20 cellular contexts compared by ENCODE assay signal in genomic region chr7:5286933-5287332, GRCh38. TPM values are rescaled to one million over a fixed set of nuclear protein-coding genes. Genes with fewer than 3 reads are reported as not detected.
DNase-seq lines count a peak whose midpoint lies in the region; ATAC-seq and TF ChIP-seq lines count a peak whose summit lies in the region.
"Had no signal": no experiment of that assay in that cellular context is flagged by ENCODE, and none has a peak within 500 bp of the region (broad histone marks: within the 10 kb centered on the region; RNA-seq: fewer than 3 reads in every experiment).

No MANE protein-coding gene starts in this region.

- H3K9me3 Mint-ChIP-seq in WTC11 (no peaks in the 10 kb centered on the region), endothelial cell (ENCODE audit: unreplicated experiment) (no peaks in the 10 kb centered on the region), neural progenitor cell (peaks cover 2% of the 10 kb centered on the region)
- H3K9me3 Mint-ChIP-seq: CD4-positive, alpha-beta memory T cell; HFFc6 had no signal

- ATAC-seq in WTC11 (no peak), HG03196 (IDR thresholded peaks at IDR 0.05; ENCODE audit: unreplicated experiment) (no peak)
- ATAC-seq: A549 had no signal

- no peak for TF ChIP-seq CTCF in WTC11 (IDR thresholded peaks at IDR 0.05)
- no peak for TF ChIP-seq CTCF in endothelial cell (IDR thresholded peaks at IDR 0.05; ENCODE audit: unreplicated experiment)
- TF ChIP-seq CTCF in neural progenitor cell (IDR thresholded peaks at IDR 0.05): no peak

- no peak overlapping the region for H3K9ac ChIP-seq in neural progenitor cell

- H3K27me3 Mint-ChIP-seq in WTC11 (ENCODE audit: low read depth) (peaks cover 15% of the 10 kb centered on the region), endothelial cell (ENCODE audit: unreplicated experiment) (no peaks in the 10 kb centered on the region), neural progenitor cell (ENCODE audit: insufficient read depth, low read depth) (no peaks in the 10 kb centered on the region)

- H2AFZ ChIP-seq in neural progenitor cell (replicated peaks): no peak overlapping the region

- no peaks in the 10 kb centered on the region for H3K9me3 ChIP-seq in neural progenitor cell (ENCODE audit: low read depth)
- H3K9me3 ChIP-seq: A549, BE2C, Caco-2, HAP-1 had no signal

- H3K4me1 ChIP-seq in neural progenitor cell: no peaks in the 10 kb centered on the region

- peaks cover 18% of the 10 kb centered on the region for H3K27me3 ChIP-seq in neural progenitor cell
- H3K27me3 ChIP-seq: BE2C had no signal

- H3K79me2 ChIP-seq in neural progenitor cell (ENCODE audit: low read depth): no peaks in the 10 kb centered on the region

- H3F3A ChIP-seq in neural progenitor cell (ENCODE audit: low read depth): peaks cover 4% of the 10 kb centered on the region

- peaks cover 25% of the 10 kb centered on the region for H4K20me1 ChIP-seq in neural progenitor cell (ENCODE audit: low read depth)

- H3K36me3 Mint-ChIP-seq in WTC11: no peaks in the 10 kb centered on the region
- H3K36me3 Mint-ChIP-seq in endothelial cell (ENCODE audit: low read depth, unreplicated experiment): no peaks in the 10 kb centered on the region
- no peaks in the 10 kb centered on the region for H3K36me3 Mint-ChIP-seq in neural progenitor cell
- H3K36me3 Mint-ChIP-seq: CD4-positive, alpha-beta memory T cell had no signal

- H3K27ac ChIP-seq in neural progenitor cell: no peak overlapping the region
- H3K27ac ChIP-seq: A549 had no signal

- H3K4me3 Mint-ChIP-seq in WTC11 (no peak overlapping the region), endothelial cell (ENCODE audit: unreplicated experiment) (no peak overlapping the region), neural progenitor cell (peak overlapping the region; percentile 7)
- H3K4me3 Mint-ChIP-seq: CD4-positive, alpha-beta memory T cell; HFFc6 had no signal

- CTCF ChIA-PET in WTC11 (lab: Charles Lee): interaction anchor here (1.1 to 1.8 kb wide), 2 partner anchors 46 to 47 kb away, joined by 6 to 10 read pairs; no protein-coding TSS in a partner anchor

- 0 out of 2 replicates have a peak, but pooled peaks cover 2% of the 10 kb centered on the region for H3K4me1 Mint-ChIP-seq in WTC11
- H3K4me1 Mint-ChIP-seq in endothelial cell (ENCODE audit: unreplicated experiment): no peaks in the 10 kb centered on the region
- H3K4me1 Mint-ChIP-seq in neural progenitor cell: peaks cover 3% of the 10 kb centered on the region
- H3K4me1 Mint-ChIP-seq: CD4-positive, alpha-beta memory T cell had no signal

- H3K4me3 ChIP-seq in neural progenitor cell: no peak overlapping the region
- H3K4me3 ChIP-seq: A549, HAP-1 had no signal

- POLR2A ChIA-PET in WTC11 (lab: Charles Lee): no interaction called here

- no peak overlapping the region for H3K4me2 ChIP-seq in neural progenitor cell
- H3K4me2 ChIP-seq: A549 had no signal

- H3K27ac Mint-ChIP-seq in WTC11: no peak overlapping the region
- H3K27ac Mint-ChIP-seq in endothelial cell (ENCODE audit: unreplicated experiment): peak overlapping the region; percentile 42
- H3K27ac Mint-ChIP-seq in neural progenitor cell: no peak overlapping the region
- H3K27ac Mint-ChIP-seq: CD4-positive, alpha-beta memory T cell; HFFc6 had no signal

- no peaks in the 10 kb centered on the region for H3K36me3 ChIP-seq in neural progenitor cell
- H3K36me3 ChIP-seq: HAP-1 had no signal

- DNase-seq in WTC11 (ENCODE audit: low spot score): no peak
- no peak for DNase-seq in endothelial cell (ENCODE audit: low spot score)
- DNase-seq in neural progenitor cell (ENCODE audit: low spot score): no peak
- DNase-seq in hippocampal formation (lab: John Stamatoyannopoulos, UW): no peak
- DNase-seq in stimulated activated CD4-positive, alpha-beta T cell treated with anti-CD3 and anti-CD28 coated beads, Interleukin-4, amount 100 ng/mL, for 1 hour: no peak
- DNase-seq in COR-L47 (lab: John Stamatoyannopoulos, UW): no peak
- DNase-seq: 8988T; ACHN; AML-193; BE2C; C1 segment of cervical spinal cord; Caco-2; CD4-positive, alpha-beta memory T cell; DMS153; DND-41; GOT3; HFFc6 had no signal

TF ChIP-seq in WTC11, 78 proteins besides CTCF, POLR2A, EP300 and RAD21:
- TF ChIP-seq ZNF121 (CRISPR knock-in tag; IDR thresholded peaks at IDR 0.05) (peak; percentile 78), IRF1 (CRISPR knock-in tag; IDR thresholded peaks at IDR 0.05) (no peak)

RNA-seq across cellular contexts. Expression of gene SLC29A4, which starts 4.2 kb away (rescaled TPM):
- 11.8 to 14.4 TPM (median 11.9 TPM) in 3 replicates for total RNA-seq in WTC11 (2021)
- total RNA-seq in endothelial cell (ENCODE audit: unreplicated experiment): 6.4 TPM
- total RNA-seq in neural progenitor cell (ENCODE audit: low replicate concordance): 7.3 and 20.8 TPM in 2 replicates
